ENCODE assay signal across 8 cellular contexts in genomic region chr9:96666653-96667362, GRCh38. TPM values are rescaled to one million over a fixed set of nuclear protein-coding genes. Genes with fewer than 3 reads are reported as not detected.
A peak's percentile ranks its signal among the peaks of the same experiment; 100 is the strongest.
DNase-seq lines count a peak whose midpoint lies in the region; ATAC-seq, FAIRE-seq and TF ChIP-seq lines count a peak whose summit lies in the region.
"Not testable (repeated sequence)": the region's sequence is repeated elsewhere in the genome, so short reads cannot be mapped to it uniquely, and the experiment has no call there.

No MANE protein-coding gene starts in this region.

- DNase-seq in EH (ENCODE audit: low read depth) (peak; percentile 78), M059J (ENCODE audit: low read depth) (peak; percentile 72), RCC 7860 (ENCODE audit: low spot score) (peak; percentile 60), amniotic epithelial cell (ENCODE audit: low read depth) (peak; percentile 78), foreskin keratinocyte (peak in 1 of 2 donors; percentile 39), myocyte (ENCODE audit: low read depth) (peak; percentile 70)
- DNase-seq in tibial artery = not testable (repeated sequence)

- ATAC-seq in GM21723 (IDR thresholded peaks at IDR 0.05; ENCODE audit: unreplicated experiment) (peak; percentile 80), foreskin keratinocyte (peak; percentile 44)

- not testable (repeated sequence) for H3K27ac ChIP-seq in foreskin keratinocyte, tibial artery

- intact Hi-C loops in tibial artery (cut with DNase I; ENCODE audit: low total_unique reads) = loop anchor here (5.0 to 10.0 kb wide), 2 partner anchors 340 to 442 kb away; no protein-coding TSS in a partner anchor

- not testable (repeated sequence) for H3K36me3 ChIP-seq in tibial artery

- FAIRE-seq in RCC 7860 (lab: Jason Lieb, UNC) = not testable (repeated sequence)

- not testable (repeated sequence) for H3K27me3 ChIP-seq in foreskin keratinocyte, tibial artery

- not testable (repeated sequence) for H3K4me1 ChIP-seq in foreskin keratinocyte, tibial artery

- peak; percentile 96 for TF ChIP-seq CTCF in foreskin keratinocyte (conservative IDR thresholded peaks at IDR 0.05)
- TF ChIP-seq CTCF in tibial artery (IDR thresholded peaks at IDR 0.05) = peak; percentile 81 to 83

- not testable (repeated sequence) for H3K4me3 ChIP-seq in tibial artery

- H3K9me3 ChIP-seq in tibial artery = not testable (repeated sequence)

RNA-seq across cellular contexts. Expression of gene PRXL2C, which starts 11.7 kb away (rescaled TPM):
- 20.8 and 21.8 TPM in 2 replicates for total RNA-seq in M059J (2014; rRNA removed; shearing (Covaris generic))
- 11.0 and 12.8 TPM in 2 replicates for total RNA-seq in foreskin keratinocyte
- polyA plus RNA-seq in foreskin keratinocyte = 7.9 and 8.3 TPM in 2 replicates
- 23.3 and 25.8 TPM in 2 replicates for total RNA-seq in myocyte
- 8.9 TPM for polyA plus RNA-seq in myocyte (2012)

RNA-seq across cellular contexts. Expression of gene CDC14B, which starts 47.2 kb away (rescaled TPM):
- total RNA-seq in M059J (2014; rRNA removed; shearing (Covaris generic)) = 14.6 and 28.6 TPM in 2 replicates
- total RNA-seq in foreskin keratinocyte (13.2 and 14.6 TPM in 2 replicates), myocyte (17.4 and 22.7 TPM in 2 replicates)
- 3.1 and 3.8 TPM in 2 replicates for polyA plus RNA-seq in foreskin keratinocyte
- 7.8 TPM for polyA plus RNA-seq in myocyte (2012)
